In the genomic region with DNA sequence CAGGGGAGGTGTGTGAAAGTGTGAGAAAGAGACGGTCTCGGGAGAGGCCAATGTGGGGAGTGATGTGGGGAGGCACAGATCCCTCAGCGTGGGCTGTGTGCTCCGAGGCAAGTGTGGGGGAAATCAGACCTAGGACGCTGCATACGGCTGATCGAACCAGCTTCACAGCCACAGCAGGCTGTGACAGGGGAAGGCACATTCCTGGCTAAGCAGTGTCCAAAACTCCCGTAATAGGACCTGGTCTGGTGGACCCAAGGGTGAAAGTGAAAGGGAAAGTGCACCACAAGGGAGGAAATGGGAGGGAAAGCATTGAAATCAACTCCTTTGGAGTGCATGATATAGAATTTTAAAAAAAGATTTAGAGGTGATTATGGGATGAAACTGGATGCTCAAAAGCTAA, we compare ENCODE assay signal across 32 cellular contexts. TPM values are rescaled to one million over a fixed set of nuclear protein-coding genes. Genes with fewer than 3 reads are reported as not detected.
"Had no signal": no experiment of that assay in that cellular context is flagged by ENCODE, and none has a peak within 500 bp of the region (broad histone marks: within the 10 kb centered on the region; RNA-seq: fewer than 3 reads in every experiment).

No MANE protein-coding gene starts in this region.

- DNase-seq: activated B cell treated with CpG ODN at 0.5 μM for 24 hours; activated CD4-positive, alpha-beta T cell treated with anti-CD3 and anti-CD28 coated beads for 36 hours; activated naive CD4-positive, alpha-beta T cell; activated T-cell treated with anti-CD3 and anti-CD28 coated beads for 4 hours; activated T-cell treated with anti-CD3 and anti-CD28 coated beads, Interleukin-2, amount 50 U/mL, for 72 hours; anterior cingulate cortex; foreskin keratinocyte; heart right ventricle; left ventricle myocardium inferior; small intestine; stimulated activated CD4-positive, alpha-beta T cell treated with anti-CD3 and anti-CD28 coated beads, Interleukin-1b, Interleukin-23, amount 100 ng/mL, for 48 hours; stimulated activated CD4-positive, alpha-beta T cell treated with anti-CD3 and anti-CD28 coated beads, Interleukin-4, amount 100 ng/mL, for 4 hours; stimulated activated CD8-positive, alpha-beta memory T cell treated with anti-CD3 and anti-CD28 coated beads, Interleukin-4, amount 100 ng/mL, for 48 hours; T-helper 2 cell; tibial artery; upper lobe of right lung had no signal

- H3K27ac Mint-ChIP-seq: activated B cell treated with CpG ODN at 0.5 μM for 24 hours; activated CD4-positive, alpha-beta T cell treated with anti-CD3 and anti-CD28 coated beads for 36 hours; activated naive CD4-positive, alpha-beta T cell treated with anti-CD3 and anti-CD28 coated beads, Interleukin-2, amount 50 U/mL, for 72 hours; activated T-cell treated with anti-CD3 and anti-CD28 coated beads, Interleukin-2, amount 50 U/mL, for 72 hours; dendritic cell treated with granulocyte-macrophage colony-stimulating factor and Interleukin-4, amounts not matched to agents 40 ng/mL and 50 ng/mL, for 4 days; stimulated activated memory B cell treated with anti-CD40 and anti-IgM and Interleukin-4, amounts not matched to agents 10 μg/mL and 1 μg/mL and 100 μg/mL, for 72 hours had no signal

- FAIRE-seq: bronchial epithelial cell, islet of Langerhans, small intestine had no signal

- H3K4me1 Mint-ChIP-seq: activated B cell treated with CpG ODN at 0.5 μM for 24 hours had no signal

- H3K9me3 Mint-ChIP-seq: central memory CD8-positive, alpha-beta T cell had no signal

- ATAC-seq: activated CD4-positive, alpha-beta T cell treated with anti-CD3 and anti-CD28 coated beads for 36 hours; activated naive CD4-positive, alpha-beta T cell treated with anti-CD3 and anti-CD28 coated beads, Interleukin-2, amount 50 U/mL, for 72 hours; activated T-cell treated with anti-CD3 and anti-CD28 coated beads, Interleukin-2, amount 50 U/mL, for 72 hours; foreskin keratinocyte; heart right ventricle; sciatic nerve; stimulated activated memory B cell treated with anti-CD40 and anti-IgM and Interleukin-4, amounts not matched to agents 10 μg/mL and 1 μg/mL and 100 μg/mL, for 72 hours; upper lobe of right lung had no signal

- H3K4me3 Mint-ChIP-seq: activated B cell treated with CpG ODN at 0.5 μM for 24 hours; activated CD4-positive, alpha-beta T cell treated with anti-CD3 and anti-CD28 coated beads for 36 hours; activated T-cell treated with anti-CD3 and anti-CD28 coated beads, Interleukin-2, amount 50 U/mL, for 72 hours; central memory CD8-positive, alpha-beta T cell; dendritic cell treated with granulocyte-macrophage colony-stimulating factor and Interleukin-4, amounts not matched to agents 40 ng/mL and 50 ng/mL, for 4 days; nephron; stimulated activated memory B cell treated with anti-CD40 and anti-IgM and Interleukin-4, amounts not matched to agents 10 μg/mL and 1 μg/mL and 100 μg/mL, for 72 hours had no signal

- H3K27me3 Mint-ChIP-seq: activated B cell treated with CpG ODN at 0.5 μM for 24 hours; activated CD4-positive, alpha-beta T cell treated with anti-CD3 and anti-CD28 coated beads for 36 hours; central memory CD8-positive, alpha-beta T cell; stimulated activated memory B cell treated with anti-CD40 and anti-IgM and Interleukin-4, amounts not matched to agents 10 μg/mL and 1 μg/mL and 100 μg/mL, for 72 hours had no signal

RNA-seq across cellular contexts. Expression of a gene that starts 10.9 kb away (rescaled TPM):
- total RNA-seq: activated B cell treated with CpG ODN at 0.5 μM for 24 hours; activated CD4-positive, alpha-beta T cell treated with anti-CD3 and anti-CD28 coated beads for 36 hours; activated T-cell treated with anti-CD3 and anti-CD28 coated beads, Interleukin-2, amount 50 U/mL, for 72 hours; bronchial epithelial cell; esophagus muscularis mucosa; foreskin keratinocyte; glomerular endothelial cell; heart right ventricle; left ventricle myocardium inferior; lung microvascular endothelial cell; mucosa of gallbladder; osteocyte; posterior vena cava; renal cortical epithelial cell; sciatic nerve; suprapubic skin; upper lobe of right lung had no signal

RNA-seq across cellular contexts. Expression of a gene that starts 31.8 kb away (rescaled TPM):
- total RNA-seq: activated B cell treated with CpG ODN at 0.5 μM for 24 hours; activated CD4-positive, alpha-beta T cell treated with anti-CD3 and anti-CD28 coated beads for 36 hours; bronchial epithelial cell; esophagus muscularis mucosa; foreskin keratinocyte; glomerular endothelial cell; left ventricle myocardium inferior; lung microvascular endothelial cell; osteocyte; posterior vena cava; renal cortical epithelial cell had no signal
